19 cellular contexts compared by ENCODE assay signal in the genomic region with DNA sequence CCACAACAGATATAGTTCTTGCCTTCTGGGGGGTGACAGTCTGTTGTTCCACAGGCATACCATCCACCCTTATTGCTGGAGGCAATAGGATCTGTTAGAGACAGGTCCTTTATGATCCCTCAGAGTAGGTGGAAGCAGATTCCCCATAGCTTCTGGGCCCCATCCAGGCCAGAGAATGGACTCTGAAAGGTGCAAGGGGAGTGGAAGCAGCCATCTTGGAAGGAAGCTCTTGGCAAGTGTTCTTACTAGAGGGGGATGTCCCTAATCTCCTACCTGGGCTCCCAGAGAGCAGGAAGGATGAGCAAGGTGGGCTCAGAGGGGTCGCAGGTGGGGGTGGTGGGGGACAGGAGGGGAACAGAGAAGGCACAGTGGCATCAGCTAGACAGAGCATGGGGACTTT. TPM values are rescaled to one million over a fixed set of nuclear protein-coding genes. Genes with fewer than 3 reads are reported as not detected.
DNase-seq lines count a peak whose midpoint lies in the region; ATAC-seq, FAIRE-seq and TF ChIP-seq lines count a peak whose summit lies in the region.
"Had no signal": no experiment of that assay in that cellular context is flagged by ENCODE, and none has a peak within 500 bp of the region (broad histone marks: within the 10 kb centered on the region; RNA-seq: fewer than 3 reads in every experiment).

No MANE protein-coding gene starts in this region.

- POLR2A ChIA-PET in K562 (lab: Yijun Ruan, JAX): interaction anchor here (0.6 to 1.7 kb wide), 5 partner anchors 11 to 276 kb away, joined by 3 to 6 read pairs (median 3); no protein-coding TSS in a partner anchor

- H3K9me3 Mint-ChIP-seq in GM23338: no peaks in the 10 kb centered on the region
- H3K9me3 Mint-ChIP-seq: activated naive CD8-positive, alpha-beta T cell treated with anti-CD3 and anti-CD28 coated beads for 36 hours; activated T-cell treated with anti-CD3 and anti-CD28 coated beads, Interleukin-2, amount 50 U/mL, for 4 hours had no signal

- no peak for FAIRE-seq in K562 (lab: Jason Lieb, UNC)

- WGBS in K562 (ENCODE audit: insufficient coverage, low coverage, missing lambda C conversion rate): no CpG with 5 or more reads among the region's 1 CpG
- WGBS in suprapubic skin: 86% methylated on average over 1 of the region's 1 CpG

- H3K9me2 ChIP-seq in GM23338 (ENCODE audit: insufficient read depth): no peaks in the 10 kb centered on the region

- no peak for TF ChIP-seq RAD21 in K562 (CRISPR knock-in tag; conservative IDR thresholded peaks at IDR 0.05 in 1 of 2, IDR thresholded peaks at IDR 0.05 in 1 of 2)

- CTCF ChIA-PET in K562 (lab: Yijun Ruan, JAX; ENCODE audit: low intra/inter-chr PET ratio): no interaction called here

- H3K27ac Mint-ChIP-seq in GM23338: no peak overlapping the region
- H3K27ac Mint-ChIP-seq: activated naive CD8-positive, alpha-beta T cell treated with anti-CD3 and anti-CD28 coated beads for 36 hours; B cell; naive thymus-derived CD4-positive, alpha-beta T cell had no signal

- intact Hi-C loops in K562 (cut with micrococcal nuclease): no loop called here

- no peak overlapping the region for H3K27ac ChIP-seq in GM23338 (ENCODE audit: low read depth)
- no peak overlapping the region for H3K27ac ChIP-seq in K562 (ENCODE audit: extremely low read depth, low read depth, low read length)
- peak overlapping the region; percentile 36 for H3K27ac ChIP-seq in muscle layer of colon (ENCODE audit: low read depth, low read length)
- H3K27ac ChIP-seq in suprapubic skin: peak overlapping the region; percentile 72

- ATAC-seq in GM23338 (no peak), K562 (no peak), HG02870 (IDR thresholded peaks at IDR 0.05; ENCODE audit: unreplicated experiment) (no peak)
- ATAC-seq: activated T-cell treated with anti-CD3 and anti-CD28 coated beads, Interleukin-2, amount 50 U/mL, for 4 hours; naive thymus-derived CD4-positive, alpha-beta T cell; PC-3 had no signal

- no peaks in the 10 kb centered on the region for H3K9me3 ChIP-seq in K562 (replicated peaks; ENCODE audit: control insufficient read depth, insufficient read depth, low read depth, low read length)
- H3K9me3 ChIP-seq in muscle layer of colon (ENCODE audit: low read length): no peaks in the 10 kb centered on the region
- H3K9me3 ChIP-seq in suprapubic skin: no peaks in the 10 kb centered on the region
- H3K9me3 ChIP-seq: HAP-1 had no signal

- BruUV-seq in K562 (replicated peaks; lab: Mats Ljungman, UMichigan): no TSS peak

- peaks cover 4% of the 10 kb centered on the region; the same call in 1 of the 3 replicates for H3K4me1 Mint-ChIP-seq in GM23338
- H3K4me1 Mint-ChIP-seq: B cell had no signal

- TF ChIP-seq CTCF in GM23338 (conservative IDR thresholded peaks at IDR 0.05; ENCODE audit: low read depth in 2 of 2): no peak
- no peak for TF ChIP-seq CTCF in K562 (IDR thresholded peaks at IDR 0.05 in 2 of 3, conservative IDR thresholded peaks at IDR 0.05 in 1 of 3; ENCODE audit: insufficient read depth in 2 of 3, low read depth in 1 of 3, low read length in 3 of 3)
- TF ChIP-seq CTCF in suprapubic skin (IDR thresholded peaks at IDR 0.05): no peak

- DNase-seq in GM23338 (ENCODE audit: low spot score) (no peak), K562 (ENCODE audit: extremely low read depth in 1 of 4, low spot score in 3 of 4) (no peak), suprapubic skin (ENCODE audit: low spot score in 2 of 2) (no peak), activated gamma-delta T cell (lab: John Stamatoyannopoulos, UW) (no peak), erythroblast (lab: John Stamatoyannopoulos, UW) (no peak), NCI-H2081 treated with DMSO at 0.1 percent for 48 hours (lab: John Stamatoyannopoulos, UW) (no peak)
- DNase-seq: activated CD4-positive, alpha-beta T cell treated with anti-CD3 and anti-CD28 coated beads, Interleukin-2, amount 50 U/mL, for 48 hours; activated naive CD8-positive, alpha-beta T cell treated with anti-CD3 and anti-CD28 coated beads for 36 hours; activated T-cell treated with anti-CD3 and anti-CD28 coated beads, Interleukin-2, amount 50 U/mL, for 4 hours; cerebellar nuclear complex; glutamatergic neuron; naive thymus-derived CD4-positive, alpha-beta T cell; NCI-H2081; NCI-H524 treated with DMSO at 0.1 percent for 48 hours; PC-3 had no signal

- no peaks in the 10 kb centered on the region for H3F3A ChIP-seq in GM23338 (replicated peaks; ENCODE audit: low read depth)

- H2AFZ ChIP-seq in GM23338 (peak overlapping the region; percentile 39; the same call in 1 of the 2 replicates), K562 (ENCODE audit: low read depth, low read length) (0 out of 2 replicates have a peak overlapping the region, but pooled peaks have one; percentile 9)

- H3K9me1 ChIP-seq in K562 (ENCODE audit: control insufficient read depth, insufficient read depth, low read length): no peaks in the 10 kb centered on the region

- H3K9ac ChIP-seq in K562 (ENCODE audit: insufficient read depth in 1 of 2, low read depth in 2 of 2, low read length in 2 of 2) (no peak overlapping the region), muscle layer of colon (ENCODE audit: low read length) (no peak overlapping the region)

- H3K79me2 ChIP-seq in GM23338 (replicated peaks; ENCODE audit: insufficient read depth): no peaks in the 10 kb centered on the region
- no peaks in the 10 kb centered on the region for H3K79me2 ChIP-seq in K562 (ENCODE audit: control insufficient read depth, insufficient read depth, low read length)

- no peak overlapping the region for H3K4me3 Mint-ChIP-seq in GM23338
- H3K4me3 Mint-ChIP-seq: activated naive CD8-positive, alpha-beta T cell treated with anti-CD3 and anti-CD28 coated beads for 36 hours; activated T-cell treated with anti-CD3 and anti-CD28 coated beads, Interleukin-2, amount 50 U/mL, for 4 hours; B cell; naive thymus-derived CD4-positive, alpha-beta T cell had no signal

- H3K27me3 ChIP-seq in GM23338 (ENCODE audit: insufficient read depth): no peaks in the 10 kb centered on the region
- H3K27me3 ChIP-seq in K562 (ENCODE audit: control insufficient read depth in 2 of 2, insufficient read depth in 2 of 2, low read length in 2 of 2): no peaks in the 10 kb centered on the region
- no peaks in the 10 kb centered on the region for H3K27me3 ChIP-seq in muscle layer of colon (ENCODE audit: control insufficient read depth in 1 of 2, insufficient read depth in 2 of 2, low read length in 2 of 2)
- H3K27me3 ChIP-seq in suprapubic skin: no peaks in the 10 kb centered on the region

- no peaks in the 10 kb centered on the region for H4K20me1 ChIP-seq in GM23338 (replicated peaks; ENCODE audit: insufficient read depth)
- no peaks in the 10 kb centered on the region for H4K20me1 ChIP-seq in K562 (replicated peaks; ENCODE audit: control insufficient read depth, insufficient read depth, low read length)

- H3K4me3 ChIP-seq in GM23338 (no peak overlapping the region), K562 (no peak overlapping the region), muscle layer of colon (ENCODE audit: low read depth in 1 of 2, low read length in 2 of 2) (no peak overlapping the region), suprapubic skin (no peak overlapping the region)
- H3K4me3 ChIP-seq: HAP-1 had no signal

- H3K4me2 ChIP-seq in GM23338 (no peak overlapping the region), K562 (ENCODE audit: insufficient read depth, low read length) (no peak overlapping the region)

- peaks cover 10% of the 10 kb centered on the region for H3K27me3 Mint-ChIP-seq in GM23338 (ENCODE audit: insufficient read depth, low read depth, poor library complexity)

- TF ChIP-seq EP300 in K562 (IDR thresholded peaks at IDR 0.05; ENCODE audit: low read length) (no peak), suprapubic skin (IDR thresholded peaks at IDR 0.05) (no peak)

- H3K4me1 ChIP-seq in GM23338 (ENCODE audit: insufficient read depth): no peaks in the 10 kb centered on the region
- H3K4me1 ChIP-seq in K562 (replicated peaks in 1 of 2; ENCODE audit: control insufficient read depth in 2 of 2, insufficient read depth in 2 of 2, low read length in 2 of 2): peaks cover 0 to 13% of the 10 kb centered on the region in 2 experiments; a peak in 2 of 5 replicates
- peaks cover 26% of the 10 kb centered on the region for H3K4me1 ChIP-seq in muscle layer of colon (ENCODE audit: insufficient read depth, low read length)
- H3K4me1 ChIP-seq in suprapubic skin: peaks cover 67% of the 10 kb centered on the region
- H3K4me1 ChIP-seq: HAP-1 had no signal

- H3K36me3 Mint-ChIP-seq in GM23338 (ENCODE audit: low read depth): no peaks in the 10 kb centered on the region
- H3K36me3 Mint-ChIP-seq: activated naive CD8-positive, alpha-beta T cell treated with anti-CD3 and anti-CD28 coated beads for 36 hours had no signal

- in situ Hi-C loops in K562 (cut with MboI): no loop called here

- TF ChIP-seq POLR2A in K562 (conservative IDR thresholded peaks at IDR 0.05) (no peak), suprapubic skin (IDR thresholded peaks at IDR 0.05) (no peak), erythroblast (IDR thresholded peaks at IDR 0.05; ENCODE audit: low read length) (no peak)

- no peaks in the 10 kb centered on the region for H3K36me3 ChIP-seq in GM23338 (ENCODE audit: insufficient read depth)
- H3K36me3 ChIP-seq in K562 (ENCODE audit: control insufficient read depth, insufficient read depth, low read length): no peaks in the 10 kb centered on the region
- H3K36me3 ChIP-seq in muscle layer of colon (ENCODE audit: insufficient read depth, low read length): no peaks in the 10 kb centered on the region
- H3K36me3 ChIP-seq in suprapubic skin: no peaks in the 10 kb centered on the region
- H3K36me3 ChIP-seq: HAP-1 had no signal

RNA-seq across cellular contexts. Expression of gene CEBPB, which starts 33.4 kb away (rescaled TPM):
- 20.5 and 25.4 TPM in 2 replicates for total RNA-seq in GM23338 (2014; rRNA removed; shearing (Covaris generic))
- polyA plus RNA-seq in GM23338 (2016; fragmentation: Nextera tagmentation; extraction: Ambion mirVana) (20.6 and 23.7 TPM in 2 replicates), K562 (2011; rRNA removed) (7.8 and 10.8 TPM in 2 replicates), K562 (2014; fragmentation: Illumina TruSeq; extraction: Trizol) (4.6 and 6.8 TPM in 2 replicates), K562 (2014; fragmentation: Nextera tagmentation; extraction: Ambion mirVana) (1 to 10 TPM; 1.2 to 1.5 TPM), K562 (2014; rRNA removed) (47.7 and 57.9 TPM in 2 replicates)
- total RNA-seq in K562 (2011; cell fraction: chromatin; rRNA removed; ENCODE audit: low replicate concordance): 3.3 and 9.2 TPM in 2 replicates
- total RNA-seq in K562 (2011; cell fraction: nucleolus; rRNA removed): 18.3 and 19.3 TPM in 2 replicates
- 8.7 and 9.0 TPM in 2 replicates for total RNA-seq in K562 (2011; cell fraction: nucleoplasm; rRNA removed)
- total RNA-seq in K562 (2014; rRNA removed) (41.7 and 51.5 TPM in 2 replicates), K562 (2014; rRNA removed; fragmentation: Illumina TruSeq; extraction: Trizol) (8.1 and 8.3 TPM in 2 replicates), K562 (2015; rRNA removed; fragmentation: Illumina TruSeq; extraction: Trizol) (5.7 and 6.6 TPM in 2 replicates), K562 (2021) (68.2 and 72.6 TPM in 2 replicates), suprapubic skin (10 to 100 TPM; 43.2 to 83.9 (median 69.2) TPM)
- polyA plus RNA-seq in K562 (2011; cell fraction: cytosol; rRNA removed): 12.1 and 32.2 TPM in 2 replicates
- 15.5 and 18.1 TPM in 2 replicates for polyA plus RNA-seq in K562 (2011; cell fraction: nucleus; rRNA removed)
- 16.9 and 44.3 TPM in 2 replicates for polyA plus RNA-seq in K562 (2012)
- 1.3 and 1.5 TPM in 2 replicates for polyA minus RNA-seq in K562 (2011; rRNA and poly(A)+ RNA removed)
- polyA minus RNA-seq in K562 (2011; cell fraction: cytosol; rRNA and poly(A)+ RNA removed): 10.1 and 19.9 TPM in 2 replicates
- polyA minus RNA-seq in K562 (2011; cell fraction: nucleus; rRNA and poly(A)+ RNA removed): 9.3 and 11.7 TPM in 2 replicates

Comparison
In these comparisons a context has a peak if more than half of its experiments do, and no peak if none do; other contexts are left out.
1. H3K27ac ChIP-seq: peak in muscle layer of colon (single experiment) and suprapubic skin (single experiment); none in GM23338 (single experiment) and K562 (single experiment).